In the genomic region with DNA sequence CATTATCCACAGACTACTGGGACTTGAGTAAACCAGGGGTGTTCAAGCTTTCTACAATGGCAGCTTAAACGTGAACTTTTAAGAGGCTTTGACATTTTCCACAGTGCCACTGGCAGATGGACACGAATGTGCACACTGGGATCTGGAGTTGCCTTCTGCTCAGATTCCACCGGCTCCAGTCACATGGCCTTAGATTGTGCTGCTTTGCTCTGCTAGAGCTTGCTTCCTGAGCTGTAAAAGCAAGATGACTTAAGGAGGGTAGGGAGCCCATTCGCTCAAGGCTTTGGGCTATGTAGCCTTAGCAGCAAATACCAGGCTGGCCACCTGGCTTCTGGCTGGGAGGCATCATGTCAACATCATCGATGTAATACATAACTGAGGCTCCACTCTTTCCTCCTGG, we compare ENCODE assay signal across 24 cellular contexts.
"Had no signal": no experiment of that assay in that cellular context is flagged by ENCODE, and none has a peak within 500 bp of the region (broad histone marks: within the 10 kb centered on the region; RNA-seq: fewer than 3 reads in every experiment).

No MANE protein-coding gene starts in this region.

- H2AFZ ChIP-seq: neural progenitor cell had no signal

- H3K36me3 Mint-ChIP-seq: mesothelial cell of epicardium; naive B cell; natural killer cell; neural progenitor cell; stimulated activated memory B cell treated with anti-CD40 and anti-IgM and Interleukin-4, amounts not matched to agents 10 μg/mL and 1 μg/mL and 100 μg/mL, for 72 hours; type B pancreatic cell had no signal

- H3K4me2 ChIP-seq: neural progenitor cell, smooth muscle cell had no signal

- H3K27ac ChIP-seq: left ventricle myocardium inferior, neural progenitor cell, neutrophil, ovary, right atrium auricular region, right lobe of liver, tibial nerve, vagina had no signal

- H3K4me1 ChIP-seq: left ventricle myocardium inferior, neural progenitor cell, right atrium auricular region, right lobe of liver, tibial nerve, vagina had no signal

- H3K27me3 ChIP-seq: neural progenitor cell, neutrophil, ovary, right atrium auricular region, right lobe of liver, tibial nerve, vagina had no signal

- H3K36me3 ChIP-seq: left ventricle myocardium inferior, neural progenitor cell, neutrophil, ovary, right atrium auricular region, right lobe of liver, tibial nerve, vagina had no signal

- H3K9me3 ChIP-seq: left ventricle myocardium inferior, neutrophil, ovary, right atrium auricular region, right lobe of liver, tibial nerve, vagina had no signal

- H3K9ac ChIP-seq: neural progenitor cell had no signal

- DNase-seq: islet precursor cell; left ventricle myocardium inferior; naive B cell; natural killer cell; nephron progenitor cell; ovary; right lobe of liver; stimulated activated CD4-positive, alpha-beta T cell treated with anti-CD3 and anti-CD28 coated beads, Interleukin-1b, Interleukin-23, amount 100 ng/mL, for 48 hours; stimulated activated CD4-positive, alpha-beta T cell treated with anti-CD3 and anti-CD28 coated beads, Interleukin-2, amount 100 ng/mL, for 48 hours; stimulated activated CD4-positive, alpha-beta T cell treated with anti-CD3 and anti-CD28 coated beads, Interleukin-4, amount 100 ng/mL, for 4 hours; stimulated activated CD8-positive, alpha-beta memory T cell treated with anti-CD3 and anti-CD28 coated beads, Interleukin-4, amount 100 ng/mL, for 48 hours; stimulated activated naive CD4-positive, alpha-beta T cell treated with Interleukin-2 at 50 U/mL for 16 hours; stimulated activated naive CD8-positive, alpha-beta T cell treated with anti-CD3 and anti-CD28 coated beads, Interleukin-15, amount 100 ng/mL, for 72 hours had no signal

- H3K27me3 Mint-ChIP-seq: stimulated activated memory B cell treated with anti-CD40 and anti-IgM and Interleukin-4, amounts not matched to agents 10 μg/mL and 1 μg/mL and 100 μg/mL, for 72 hours had no signal

- H3K4me3 ChIP-seq: left ventricle myocardium inferior, lung, neural progenitor cell, ovary, right atrium auricular region, right lobe of liver, smooth muscle cell, tibial nerve, vagina had no signal

- H3K27ac Mint-ChIP-seq: mesothelial cell of epicardium; naive B cell; natural killer cell; nephron progenitor cell; neural progenitor cell; progenitor cell of endocrine pancreas; stimulated activated memory B cell treated with anti-CD40 and anti-IgM and Interleukin-4, amounts not matched to agents 10 μg/mL and 1 μg/mL and 100 μg/mL, for 72 hours; stimulated activated naive CD8-positive, alpha-beta T cell treated with anti-CD3 and anti-CD28 coated beads, Interleukin-15, amount 100 ng/mL, for 72 hours; type B pancreatic cell had no signal

- H3K4me1 Mint-ChIP-seq: naive B cell; natural killer cell; neural progenitor cell; stimulated activated memory B cell treated with anti-CD40 and anti-IgM and Interleukin-4, amounts not matched to agents 10 μg/mL and 1 μg/mL and 100 μg/mL, for 72 hours; stimulated activated naive CD8-positive, alpha-beta T cell treated with anti-CD3 and anti-CD28 coated beads, Interleukin-15, amount 100 ng/mL, for 72 hours had no signal

- H3K4me3 Mint-ChIP-seq: mesothelial cell of epicardium; naive B cell; natural killer cell; nephron progenitor cell; neural progenitor cell; stimulated activated memory B cell treated with anti-CD40 and anti-IgM and Interleukin-4, amounts not matched to agents 10 μg/mL and 1 μg/mL and 100 μg/mL, for 72 hours; stimulated activated naive CD8-positive, alpha-beta T cell treated with anti-CD3 and anti-CD28 coated beads, Interleukin-15, amount 100 ng/mL, for 72 hours; type B pancreatic cell had no signal

- H3K9me3 Mint-ChIP-seq: nephron progenitor cell; neural progenitor cell; stimulated activated memory B cell treated with anti-CD40 and anti-IgM and Interleukin-4, amounts not matched to agents 10 μg/mL and 1 μg/mL and 100 μg/mL, for 72 hours; stimulated activated naive CD8-positive, alpha-beta T cell treated with anti-CD3 and anti-CD28 coated beads, Interleukin-15, amount 100 ng/mL, for 72 hours had no signal
